ENCODE assay signal across 8 cellular contexts in genomic region chr13:34941835-34942731, GRCh38. TPM values are rescaled to one million over a fixed set of nuclear protein-coding genes. Genes with fewer than 3 reads are reported as not detected.
A peak's percentile ranks its signal among the peaks of the same experiment; 100 is the strongest.
DNase-seq lines count a peak whose midpoint lies in the region; ATAC-seq, FAIRE-seq and TF ChIP-seq lines count a peak whose summit lies in the region.

Gene NBEA (plus strand): TSS chr13:34942270. CDS start chr13:34942821, 551 bp downstream.

- no peaks in the 10 kb centered on the region for H4K20me1 ChIP-seq in fibroblast of lung (ENCODE audit: control insufficient read depth, extremely low read depth, insufficient read depth, low read length)

- no peaks in the 10 kb centered on the region for H3K79me2 ChIP-seq in fibroblast of lung (ENCODE audit: control insufficient read depth, insufficient read depth, low read length)

- H3K27me3 Mint-ChIP-seq in naive thymus-derived CD4-positive, alpha-beta T cell, result peaks cover 37 to 58% (median 47%) of the 10 kb centered on the region in 5 donors
- H3K27me3 Mint-ChIP-seq in stimulated activated naive B cell treated with anti-CD40 and anti-IgM and Interleukin-4, amounts not matched to agents 10 μg/mL and 1 μg/mL and 100 μg/mL, for 72 hours, result peaks cover 20 to 21% of the 10 kb centered on the region in 2 donors

- H3K9me3 ChIP-seq in fibroblast of lung (ENCODE audit: control insufficient read depth, insufficient read depth, low read depth, low read length), result no peaks in the 10 kb centered on the region
- H3K9me3 ChIP-seq in naive thymus-derived CD4-positive, alpha-beta T cell (ENCODE audit: control insufficient read depth in 2 of 3, low read length in 3 of 3), result no peaks in the 10 kb centered on the region

- H3K27ac Mint-ChIP-seq in naive thymus-derived CD4-positive, alpha-beta T cell, result peak within 1 kb of the TSS in 8 of 9 donors; percentile 18 to 85 (median 78)
- peak within 1 kb of the TSS; percentile 92 for H3K27ac Mint-ChIP-seq in stimulated activated naive B cell treated with anti-CD40 and anti-IgM and Interleukin-4, amounts not matched to agents 10 μg/mL and 1 μg/mL and 100 μg/mL, for 72 hours

- intact Hi-C loops in naive thymus-derived CD4-positive, alpha-beta T cell (cut with micrococcal nuclease), result loop anchor here (1.0 to 10.0 kb wide), 5 partner anchors 215 to 1400 kb away; partner anchors contain the start of gene RFC3 (in 2 of the 2)

- peak; percentile 59 for DNase-seq in Caki2 (ENCODE audit: low read depth)
- peak; percentile 59 for DNase-seq in HuH-7 (ENCODE audit: low spot score)
- DNase-seq in RCC 7860 (ENCODE audit: low spot score), result peak; percentile 33
- peak; percentile 28 to 43 for DNase-seq in activated T-helper 1 cell treated with anti-CD3 and anti-CD28 coated beads, Interleukin-2, amount 50 U/mL, for 16 hours (ENCODE audit: low read depth in 1 of 2, low spot score in 1 of 2)
- peak; percentile 60 to 63 for DNase-seq in fibroblast of lung (ENCODE audit: low read depth in 2 of 2)
- peak; percentile 73 to 90 (median 85) for DNase-seq in naive thymus-derived CD4-positive, alpha-beta T cell
- peak; percentile 80 for DNase-seq in stimulated activated naive B cell treated with anti-CD40 and anti-IgM and Interleukin-4, amounts not matched to agents 10 μg/mL and 1 μg/mL and 100 μg/mL, for 72 hours

- FAIRE-seq in RCC 7860 (lab: Jason Lieb, UNC), result no peak

- H2AFZ ChIP-seq in fibroblast of lung (ENCODE audit: low read length), result peak within 1 kb of the TSS; percentile 96

- H3K4me1 ChIP-seq in fibroblast of lung (ENCODE audit: control insufficient read depth, extremely low read depth, insufficient read depth, low read length), result peaks cover 5% of the 10 kb centered on the region
- H3K4me1 ChIP-seq in naive thymus-derived CD4-positive, alpha-beta T cell (ENCODE audit: control insufficient read depth in 2 of 2, insufficient read depth in 2 of 2, low read length in 2 of 2), result peaks cover 0 to 17% of the 10 kb centered on the region in 2 donors

- peak within 1 kb of the TSS; percentile 72 to 94 (median 90) for H3K4me3 Mint-ChIP-seq in naive thymus-derived CD4-positive, alpha-beta T cell
- peak within 1 kb of the TSS; percentile 96 to 98 for H3K4me3 Mint-ChIP-seq in stimulated activated naive B cell treated with anti-CD40 and anti-IgM and Interleukin-4, amounts not matched to agents 10 μg/mL and 1 μg/mL and 100 μg/mL, for 72 hours

- CTCF ChIA-PET in naive thymus-derived CD4-positive, alpha-beta T cell (lab: Charles Lee), result no interaction called here

- peak within 1 kb of the TSS; percentile 93 for H3K4me2 ChIP-seq in fibroblast of lung (ENCODE audit: extremely low read depth, insufficient read depth, low read length)

- in situ Hi-C loops in Caki2 (cut with HindIII; ENCODE audit: low pct_unique_long_range_greater_than_20kb, low sequenced_read_pairs), result no loop called here

- H3K27me3 ChIP-seq in fibroblast of lung (ENCODE audit: control insufficient read depth, insufficient read depth, low read length), result no peaks in the 10 kb centered on the region
- H3K27me3 ChIP-seq in naive thymus-derived CD4-positive, alpha-beta T cell (ENCODE audit: control insufficient read depth in 2 of 2, insufficient read depth in 2 of 2, low read length in 2 of 2), result peaks cover 0 to 9% of the 10 kb centered on the region in 2 donors

- H3K4me3 ChIP-seq in fibroblast of lung (replicated peaks in 1 of 4; ENCODE audit: control extremely low read depth in 1 of 4, insufficient read depth in 1 of 4, low read depth in 3 of 4, low read length in 4 of 4), result peak within 1 kb of the TSS; percentile 67 to 85 (median 70)
- H3K4me3 ChIP-seq in naive thymus-derived CD4-positive, alpha-beta T cell (ENCODE audit: low read length), result peak within 1 kb of the TSS; percentile 43

- peak; percentile 64 for ATAC-seq in GM21423 (IDR thresholded peaks at IDR 0.05; ENCODE audit: unreplicated experiment)
- peak; percentile 82 for ATAC-seq in naive thymus-derived CD4-positive, alpha-beta T cell
- ATAC-seq in stimulated activated naive B cell treated with anti-CD40 and anti-IgM and Interleukin-4, amounts not matched to agents 10 μg/mL and 1 μg/mL and 100 μg/mL, for 72 hours (replicated peaks), result peak; percentile 72 to 79

- no peaks in the 10 kb centered on the region for H3K36me3 ChIP-seq in fibroblast of lung (ENCODE audit: control insufficient read depth, insufficient read depth, low read length)
- peaks cover 0 to 3% (median 0%) of the 10 kb centered on the region in 3 experiments for H3K36me3 ChIP-seq in naive thymus-derived CD4-positive, alpha-beta T cell (ENCODE audit: control insufficient read depth in 2 of 3, insufficient read depth in 3 of 3, low read length in 3 of 3)

- TF ChIP-seq CTCF in fibroblast of lung (conservative IDR thresholded peaks at IDR 0.05 in 1 of 2, IDR thresholded peaks at IDR 0.05 in 1 of 2; ENCODE audit: low read depth in 1 of 2, low read length in 2 of 2), result peak; percentile 7 to 28

- peak within 1 kb of the TSS; percentile 63 for H3K9ac ChIP-seq in fibroblast of lung (ENCODE audit: insufficient read depth, low read length)

- POLR2A ChIA-PET in naive thymus-derived CD4-positive, alpha-beta T cell (lab: Charles Lee), result no interaction called here

- H3K27ac ChIP-seq in fibroblast of lung (ENCODE audit: insufficient read depth, low read length), result no peak within 1 kb of the TSS
- peak within 1 kb of the TSS; percentile 55 for H3K27ac ChIP-seq in naive thymus-derived CD4-positive, alpha-beta T cell (ENCODE audit: low read depth, low read length)

- no peaks in the 10 kb centered on the region for H3K36me3 Mint-ChIP-seq in naive thymus-derived CD4-positive, alpha-beta T cell
- no peaks in the 10 kb centered on the region for H3K36me3 Mint-ChIP-seq in stimulated activated naive B cell treated with anti-CD40 and anti-IgM and Interleukin-4, amounts not matched to agents 10 μg/mL and 1 μg/mL and 100 μg/mL, for 72 hours

- H3K4me1 Mint-ChIP-seq in naive thymus-derived CD4-positive, alpha-beta T cell, result peaks cover 15 to 35% (median 28%) of the 10 kb centered on the region in 7 donors
- peaks cover 14 to 16% of the 10 kb centered on the region in 2 donors for H3K4me1 Mint-ChIP-seq in stimulated activated naive B cell treated with anti-CD40 and anti-IgM and Interleukin-4, amounts not matched to agents 10 μg/mL and 1 μg/mL and 100 μg/mL, for 72 hours

- H3K9me3 Mint-ChIP-seq in naive thymus-derived CD4-positive, alpha-beta T cell, result peaks cover 0 to 2% (median 0%) of the 10 kb centered on the region in 11 donors
- no peaks in the 10 kb centered on the region for H3K9me3 Mint-ChIP-seq in stimulated activated naive B cell treated with anti-CD40 and anti-IgM and Interleukin-4, amounts not matched to agents 10 μg/mL and 1 μg/mL and 100 μg/mL, for 72 hours

RNA-seq across cellular contexts. Expression of gene NBEA, which starts in this region (rescaled TPM):
- total RNA-seq in Caki2 (2014; rRNA removed; shearing (Covaris generic); ENCODE audit: low replicate concordance), result 0.41 and 0.51 TPM in 2 replicates
- total RNA-seq in fibroblast of lung, result 5.6 and 7.8 TPM in 2 replicates
- 2.2 and 3.6 TPM in 2 replicates for polyA plus RNA-seq in fibroblast of lung
- 1.1 and 2.1 TPM in 2 replicates for polyA plus RNA-seq in fibroblast of lung (2012)
- 4.1 and 8.5 TPM in 2 replicates for polyA minus RNA-seq in fibroblast of lung (ENCODE audit: low replicate concordance)
- 1 to 10 TPM in 4 of 5 experiments, under 1 TPM in 1; 0.15 to 6.3 (median 4.3) TPM for total RNA-seq in naive thymus-derived CD4-positive, alpha-beta T cell
- 1 to 10 TPM; 1.3 to 1.5 TPM for polyA plus RNA-seq in naive thymus-derived CD4-positive, alpha-beta T cell

Comparison
In these comparisons a context has a peak if more than half of its experiments do, and no peak if none do; other contexts are left out.
1. Peak in DNase-seq in Caki2; RNA of the gene not detected or under 1 TPM.
2. DNase-seq: peak in every context shown above with its lines; median percentile 85 in naive thymus-derived CD4-positive, alpha-beta T cell; 80 in stimulated activated naive B cell treated with anti-CD40 and anti-IgM and Interleukin-4, amounts not matched to agents 10 μg/mL and 1 μg/mL and 100 μg/mL, for 72 hours; 62 in fibroblast of lung; 59 in Caki2; 59 in HuH-7; 36 in activated T-helper 1 cell treated with anti-CD3 and anti-CD28 coated beads, Interleukin-2, amount 50 U/mL, for 16 hours; 33 in RCC 7860.